ENCODE assay signal across 1 cellular context in the genomic region with DNA sequence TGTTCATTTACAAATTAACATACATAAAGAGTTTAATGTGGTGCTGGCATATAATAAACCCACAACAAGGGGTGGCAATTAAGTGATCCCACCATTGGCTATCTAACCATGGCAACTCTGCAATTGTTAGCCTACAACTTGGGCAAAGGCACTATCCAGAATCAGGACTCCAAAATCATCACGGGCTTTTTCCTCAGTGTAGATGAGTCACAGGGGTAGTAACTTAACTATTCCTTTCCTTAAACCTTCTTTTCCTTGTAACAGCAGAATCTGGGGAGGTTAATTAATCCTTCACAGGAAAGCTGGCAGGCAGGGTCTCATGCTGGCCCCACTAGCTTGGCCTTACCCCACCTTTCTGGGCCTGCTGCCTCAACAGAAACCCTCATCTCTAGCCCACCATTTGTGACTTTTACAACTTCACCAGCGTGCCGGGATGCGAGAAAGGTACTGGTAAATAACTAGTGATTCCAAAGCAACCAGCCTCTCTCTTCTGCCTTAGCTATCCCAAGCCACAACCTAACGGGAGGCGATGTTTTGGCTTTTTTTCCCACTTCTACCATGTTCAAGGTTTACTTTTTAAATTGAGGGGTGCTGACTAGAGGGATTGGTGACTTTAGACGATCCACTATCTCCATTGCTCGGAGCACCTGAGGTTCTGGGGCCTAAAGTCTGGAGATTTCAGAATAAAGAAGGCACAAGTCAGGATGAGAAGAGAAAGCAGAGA.
TF ChIP-seq lines count a peak whose summit lies in the region.

No MANE protein-coding gene starts in this region.

TF ChIP-seq in endothelial cell of umbilical vein, 7 proteins besides CTCF, POLR2A, EP300 and RAD21:
- TF ChIP-seq FOS (IDR thresholded peaks at IDR 0.05; ENCODE audit: borderline replicate concordance, insufficient read depth, low read length) (no peak), JUN (IDR thresholded peaks at IDR 0.05; ENCODE audit: borderline replicate concordance, insufficient read depth, insufficient read length, low read depth) (no peak), GATA2 (IDR thresholded peaks at IDR 0.05; ENCODE audit: insufficient read depth, insufficient read length, low read depth, low read length) (no peak), POLR2AphosphoS5 (IDR thresholded peaks at IDR 0.05; ENCODE audit: insufficient read depth, low read depth, low read length) (no peak), MAX (IDR thresholded peaks at IDR 0.05; ENCODE audit: insufficient read depth, insufficient read length) (no peak)
TF ChIP-seq in endothelial cell of umbilical vein: peak in this region for 0.
